17 cellular contexts compared by ENCODE assay signal in the genomic region with DNA sequence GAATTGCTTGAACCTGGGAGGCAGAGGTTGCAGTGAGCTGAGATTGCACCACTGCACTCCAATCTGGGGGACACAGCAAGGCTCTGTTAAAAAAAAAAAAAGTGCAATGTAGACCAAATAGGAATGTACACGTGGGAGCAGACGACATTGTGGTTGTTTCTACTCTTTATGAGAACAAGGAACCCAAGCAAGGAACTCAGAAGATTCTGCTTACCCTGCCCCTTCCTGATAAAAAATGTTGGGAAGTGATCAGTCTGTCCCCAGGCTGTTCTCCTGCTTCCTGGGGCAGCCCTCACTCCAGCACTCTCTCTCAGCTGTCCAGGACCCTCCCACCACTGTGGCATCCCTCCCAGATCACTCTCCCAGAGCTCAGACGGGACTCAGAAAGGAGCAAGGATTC. TPM values are rescaled to one million over a fixed set of nuclear protein-coding genes. Genes with fewer than 3 reads are reported as not detected.
"Had no signal": no experiment of that assay in that cellular context is flagged by ENCODE, and none has a peak within 500 bp of the region (broad histone marks: within the 10 kb centered on the region; RNA-seq: fewer than 3 reads in every experiment).

No MANE protein-coding gene starts in this region.

- H3K36me3 Mint-ChIP-seq: activated CD8-positive, alpha-beta memory T cell treated with anti-CD3 and anti-CD28 coated beads, Interleukin-2, amount 10 ng/mL, durations not matched to agents 7 days and 5 days; activated naive CD4-positive, alpha-beta T cell treated with anti-CD3 and anti-CD28 coated beads, Interleukin-2, amount 50 U/mL, for 72 hours; brain; memory B cell had no signal

- H3K4me1 Mint-ChIP-seq: brain, memory B cell, nephron had no signal

- H3K9me3 Mint-ChIP-seq: activated naive CD4-positive, alpha-beta T cell treated with anti-CD3 and anti-CD28 coated beads, Interleukin-2, amount 50 U/mL, for 72 hours; activated T-cell treated with anti-CD3 and anti-CD28 coated beads, Interleukin-2, amount 50 U/mL, for 4 hours; brain; memory B cell; nephron had no signal

- H3K27ac Mint-ChIP-seq: activated CD8-positive, alpha-beta memory T cell treated with anti-CD3 and anti-CD28 coated beads, Interleukin-2, amount 10 ng/mL, durations not matched to agents 7 days and 5 days; activated naive CD4-positive, alpha-beta T cell treated with anti-CD3 and anti-CD28 coated beads, Interleukin-2, amount 50 U/mL, for 72 hours; memory B cell; nephron had no signal

- H3K4me3 Mint-ChIP-seq: activated CD8-positive, alpha-beta memory T cell treated with anti-CD3 and anti-CD28 coated beads, Interleukin-2, amount 10 ng/mL, durations not matched to agents 7 days and 5 days; activated T-cell treated with anti-CD3 and anti-CD28 coated beads, Interleukin-2, amount 50 U/mL, for 4 hours; brain; memory B cell; nephron had no signal

- ATAC-seq: activated CD4-positive, CD25-positive, alpha-beta regulatory T cell treated with anti-CD3 and anti-CD28 coated beads, Interleukin-2, amount 50 U/mL, for 24 hours; activated CD8-positive, alpha-beta memory T cell treated with anti-CD3 and anti-CD28 coated beads, Interleukin-2, amount 10 ng/mL, durations not matched to agents 7 days and 5 days; activated naive CD4-positive, alpha-beta T cell treated with anti-CD3 and anti-CD28 coated beads, Interleukin-2, amount 50 U/mL, for 72 hours; activated T-cell treated with anti-CD3 and anti-CD28 coated beads, Interleukin-2, amount 50 U/mL, for 4 hours; stimulated activated naive CD8-positive, alpha-beta T cell treated with anti-CD3 and anti-CD28 coated beads, Interleukin-15, Interleukin-2, amounts not matched to agents 100 U/mL and 50 U/mL, for 24 hours had no signal

- DNase-seq: activated CD4-positive, alpha-beta T cell treated with anti-CD3 and anti-CD28 coated beads, Interleukin-2, amount 50 U/mL, for 48 hours; activated CD8-positive, alpha-beta memory T cell treated with anti-CD3 and anti-CD28 coated beads, Interleukin-2, amount 10 ng/mL, durations not matched to agents 7 days and 5 days; activated effector memory CD4-positive, alpha-beta T cell treated with anti-CD3 and anti-CD28 coated beads, Interleukin-2, amount 50 U/mL, for 16 hours; activated T-cell treated with anti-CD3 and anti-CD28 coated beads, Interleukin-2, amount 50 U/mL, for 4 hours; dermis blood vessel endothelial cell; kidney glomerular epithelial cell; stimulated activated CD8-positive, alpha-beta memory T cell treated with anti-CD3 and anti-CD28 coated beads, Interleukin-4, amount 100 ng/mL, for 48 hours; stimulated activated naive CD8-positive, alpha-beta T cell treated with anti-CD3 and anti-CD28 coated beads, Interleukin-15, Interleukin-2, amounts not matched to agents 100 U/mL and 50 U/mL, for 24 hours had no signal

RNA-seq across cellular contexts. Expression of a gene that starts 31.7 kb away (rescaled TPM):
- total RNA-seq: activated CD8-positive, alpha-beta memory T cell treated with anti-CD3 and anti-CD28 coated beads, Interleukin-2, amount 10 ng/mL, durations not matched to agents 7 days and 5 days; activated naive CD4-positive, alpha-beta T cell treated with anti-CD3 and anti-CD28 coated beads, Interleukin-2, amount 50 U/mL, for 72 hours had no signal

RNA-seq across cellular contexts. Expression of a gene that starts 57.9 kb away (rescaled TPM):
- total RNA-seq: epithelial cell of proximal tubule, osteocyte, temporal lobe, urinary bladder had no signal
